8 cellular contexts compared by ENCODE assay signal in genomic region chr2:200306969-200307811, GRCh38. TPM values are rescaled to one million over a fixed set of nuclear protein-coding genes. Genes with fewer than 3 reads are reported as not detected.
A peak's percentile ranks its signal among the peaks of the same experiment; 100 is the strongest.
DNase-seq lines count a peak whose midpoint lies in the region; ATAC-seq and TF ChIP-seq lines count a peak whose summit lies in the region.

No MANE protein-coding gene starts in this region.

- no peaks in the 10 kb centered on the region for H3K9me2 ChIP-seq in HCT116 (ENCODE audit: insufficient read depth)

- peak overlapping the region; percentile 79 for H3K4me2 ChIP-seq in HCT116 (ENCODE audit: low read length)

- H3K27me3 Mint-ChIP-seq in naive thymus-derived CD4-positive, alpha-beta T cell: peaks cover 0 to 58% (median 21%) of the 10 kb centered on the region in 5 donors

- intact Hi-C loops in HCT116 (cut with micrococcal nuclease): loop anchor here (5.0 kb wide), 1 partner anchor 165 kb away; no protein-coding TSS in a partner anchor
- intact Hi-C loops in naive thymus-derived CD4-positive, alpha-beta T cell (cut with micrococcal nuclease): loop anchor here (1.0 to 10.0 kb wide), 9 partner anchors 68 to 398 kb away; partner anchors contain the start of gene SGO2 (in 1 of the 2)

- TF ChIP-seq CTCF in HCT116 (IDR thresholded peaks at IDR 0.05 in 2 of 3, conservative IDR thresholded peaks at IDR 0.05 in 1 of 3; ENCODE audit: borderline replicate concordance in 1 of 3, insufficient read depth in 1 of 3, low read depth in 2 of 3, low read length in 2 of 3): no peak
- no peak for TF ChIP-seq CTCF in NB4 (IDR thresholded peaks at IDR 0.05; ENCODE audit: low read depth, low read length)
- TF ChIP-seq CTCF in upper lobe of left lung (IDR thresholded peaks at IDR 0.05): no peak

- TF ChIP-seq EP300 in upper lobe of left lung (IDR thresholded peaks at IDR 0.05): no peak

- H3K79me2 ChIP-seq in HCT116 (ENCODE audit: insufficient read depth, low read length): peaks cover 51% of the 10 kb centered on the region

- WGBS in upper lobe of left lung, 2 donors: 1 to 2% methylated on average over 9 to 40 of the region's 128 CpGs

- H3K27ac ChIP-seq in HCT116 (ENCODE audit: low read depth, low read length) (peak overlapping the region; percentile 84), upper lobe of left lung (peak overlapping the region; percentile 92 to 95 (median 94))
- no peak overlapping the region for H3K27ac ChIP-seq in naive thymus-derived CD4-positive, alpha-beta T cell (ENCODE audit: low read depth, low read length)

- ATAC-seq in HCT116: peak; percentile 48
- ATAC-seq in esophagus mucosa: peak; percentile 64
- ATAC-seq in naive thymus-derived CD4-positive, alpha-beta T cell: peak; percentile 54
- ATAC-seq in upper lobe of left lung (ENCODE audit: low FRiP score in 2 of 2): peak; percentile 74 to 77

- DNase-seq in NCI-H748 (lab: John Stamatoyannopoulos, UW; ENCODE audit: unreplicated experiment) (peak; percentile 75), NCI-H748 treated with DMSO at 0.1 percent for 48 hours (lab: John Stamatoyannopoulos, UW) (no peak), HCT116 (ENCODE audit: low read depth, low spot score) (no peak), NB4 (ENCODE audit: low read depth) (peak; percentile 61), upper lobe of left lung (peak; percentile 33 to 91)
- DNase-seq in activated T-cell treated with anti-CD3 and anti-CD28 coated beads, Interleukin-2, amount 50 U/mL, for 1 hour: peak; percentile 35
- DNase-seq in naive thymus-derived CD4-positive, alpha-beta T cell: peak in 8 of 9 donors; percentile 9 to 67 (median 14)

- H3K27me3 ChIP-seq in HCT116 (ENCODE audit: insufficient read depth, low read length) (no peaks in the 10 kb centered on the region), upper lobe of left lung (no peaks in the 10 kb centered on the region)
- no peaks in the 10 kb centered on the region for H3K27me3 ChIP-seq in naive thymus-derived CD4-positive, alpha-beta T cell (ENCODE audit: control insufficient read depth in 2 of 2, insufficient read depth in 2 of 2, low read length in 2 of 2)

- H4K20me1 ChIP-seq in HCT116 (ENCODE audit: insufficient read depth): no peaks in the 10 kb centered on the region

- TF ChIP-seq POLR2A in HCT116 (IDR thresholded peaks at IDR 0.05; ENCODE audit: borderline replicate concordance, extremely low read depth, insufficient read depth, insufficient read length): no peak
- TF ChIP-seq POLR2A in NB4 (IDR thresholded peaks at IDR 0.05; ENCODE audit: extremely low read depth, insufficient read length): no peak
- TF ChIP-seq POLR2A in upper lobe of left lung (IDR thresholded peaks at IDR 0.05): peak in 2 of 4 donors; percentile 36 to 38

- no TSS peak for BruUV-seq in HCT116 (replicated peaks; lab: Mats Ljungman, UMichigan)

- RAD21 ChIA-PET in HCT116 (lab: Charles Lee; ENCODE audit: low non-redundant PET in 1 of 2, low total read pairs in 2 of 2, uncharacterized antibody in 2 of 2, unreplicated experiment in 2 of 2): interaction anchor here in 1 of 2 experiments (1.3 kb wide), 1 partner anchor 101 kb away, joined by 5 read pairs; no protein-coding TSS in a partner anchor

- peak overlapping the region; percentile 79 to 92 (median 86) for H3K4me3 Mint-ChIP-seq in naive thymus-derived CD4-positive, alpha-beta T cell

- no peak overlapping the region for H2AFZ ChIP-seq in HCT116 (ENCODE audit: low read depth, low read length, poor library complexity, severe bottlenecking)

- peaks cover 0 to 13% (median 0%) of the 10 kb centered on the region in 5 donors for H3K36me3 Mint-ChIP-seq in naive thymus-derived CD4-positive, alpha-beta T cell

- peak overlapping the region; percentile 76 for H3K9ac ChIP-seq in HCT116 (ENCODE audit: low read length)

- no peak for TF ChIP-seq RAD21 in HCT116 (IDR thresholded peaks at IDR 0.05; ENCODE audit: low read depth)

- peaks cover 7 to 32% (median 11%) of the 10 kb centered on the region in 7 donors for H3K4me1 Mint-ChIP-seq in naive thymus-derived CD4-positive, alpha-beta T cell

- CTCF ChIA-PET in HCT116 (lab: Charles Lee): no interaction called here
- CTCF ChIA-PET in naive thymus-derived CD4-positive, alpha-beta T cell (lab: Charles Lee): no interaction called here

- H3K36me3 ChIP-seq in HCT116 (ENCODE audit: control insufficient read depth in 1 of 2, insufficient read depth in 2 of 2, low read length in 2 of 2) (no peaks in the 10 kb centered on the region), upper lobe of left lung (no peaks in the 10 kb centered on the region)
- H3K36me3 ChIP-seq in naive thymus-derived CD4-positive, alpha-beta T cell (ENCODE audit: control insufficient read depth in 2 of 3, insufficient read depth in 3 of 3, low read length in 3 of 3): no peaks in the 10 kb centered on the region

- peaks cover 0 to 3% (median 0%) of the 10 kb centered on the region in 11 donors for H3K9me3 Mint-ChIP-seq in naive thymus-derived CD4-positive, alpha-beta T cell

- peak overlapping the region in 4 of 9 donors; percentile 45 to 66 (median 56) for H3K27ac Mint-ChIP-seq in naive thymus-derived CD4-positive, alpha-beta T cell

- POLR2A ChIA-PET in HCT116 (lab: Charles Lee): interaction anchor here (1.7 kb wide), 1 partner anchor 99 kb away, joined by 6 read pairs; no protein-coding TSS in a partner anchor
- POLR2A ChIA-PET in naive thymus-derived CD4-positive, alpha-beta T cell (lab: Charles Lee): interaction anchor here (0.9 kb wide), 1 partner anchor 160 kb away, joined by 3 read pairs; no protein-coding TSS in a partner anchor

- H3K9me3 ChIP-seq in HCT116 (ENCODE audit: control insufficient read depth in 1 of 2, insufficient read depth in 1 of 2, low read depth in 1 of 2, low read length in 2 of 2) (no peaks in the 10 kb centered on the region), upper lobe of left lung (no peaks in the 10 kb centered on the region)
- no peaks in the 10 kb centered on the region for H3K9me3 ChIP-seq in naive thymus-derived CD4-positive, alpha-beta T cell (ENCODE audit: control insufficient read depth in 2 of 3, low read length in 3 of 3)

- H3K4me3 ChIP-seq in HCT116 (replicated peaks in 1 of 2; ENCODE audit: low read depth in 1 of 2, low read length in 2 of 2) (peak overlapping the region; percentile 63 to 64), NB4 (ENCODE audit: low read depth, low read length) (no peak overlapping the region), upper lobe of left lung (peak overlapping the region; percentile 45 to 96 (median 78))
- H3K4me3 ChIP-seq in naive thymus-derived CD4-positive, alpha-beta T cell (ENCODE audit: low read length): peak overlapping the region; percentile 63

- H3K4me1 ChIP-seq in HCT116 (ENCODE audit: control insufficient read depth in 1 of 2, insufficient read depth in 2 of 2, low read length in 2 of 2) (peaks cover 37 to 69% of the 10 kb centered on the region in 2 experiments), upper lobe of left lung (peaks cover 12 to 46% (median 18%) of the 10 kb centered on the region in 4 donors)
- H3K4me1 ChIP-seq in naive thymus-derived CD4-positive, alpha-beta T cell (ENCODE audit: control insufficient read depth in 2 of 2, insufficient read depth in 2 of 2, low read length in 2 of 2): peaks cover 0 to 4% of the 10 kb centered on the region in 2 donors

TF ChIP-seq in HCT116, 20 proteins besides CTCF, POLR2A, EP300 and RAD21:
- no peak for TF ChIP-seq JUND (IDR thresholded peaks at IDR 0.05)
- no peak; the same call in 1 of the 2 replicates for TF ChIP-seq POLR2AphosphoS5 (IDR thresholded peaks at IDR 0.05; ENCODE audit: low read depth, low read length)
- no peak for TF ChIP-seq EZH2phosphoT487 (IDR thresholded peaks at IDR 0.05; ENCODE audit: borderline replicate concordance)
- TF ChIP-seq YY1 (IDR thresholded peaks at IDR 0.05; ENCODE audit: extremely low read depth, insufficient replicate concordance, low read depth, low read length): no peak
- TF ChIP-seq SRF (IDR thresholded peaks at IDR 0.05; ENCODE audit: low read depth): no peak
- peak; percentile 90 for TF ChIP-seq ZFX (IDR thresholded peaks at IDR 0.05)
- no peak for TF ChIP-seq ZNF274 (IDR thresholded peaks at IDR 0.05; ENCODE audit: low read depth, low read length)
- no peak for TF ChIP-seq ZBTB33 (IDR thresholded peaks at IDR 0.05; ENCODE audit: extremely low read depth, insufficient replicate concordance, low read length)
- TF ChIP-seq CEBPB (IDR thresholded peaks at IDR 0.05; ENCODE audit: low read depth): no peak
- peak; percentile 42; the same call in 1 of the 2 replicates for TF ChIP-seq EGR1 (IDR thresholded peaks at IDR 0.05; ENCODE audit: low read depth)

RNA-seq across cellular contexts. Expression of gene SPATS2L, which starts 0.7 kb away (rescaled TPM):
- total RNA-seq in HCT116 (2021; ENCODE audit: unreplicated experiment) (87.1 TPM), esophagus mucosa (51.0 TPM), upper lobe of left lung (100 to 1,000 TPM in 2 of 6 donors, 10 to 100 TPM in 4; 57.6 to 127 (median 80.4) TPM)
- 48.4 and 65.7 TPM in 2 replicates for polyA plus RNA-seq in HCT116 (2012)
- total RNA-seq in naive thymus-derived CD4-positive, alpha-beta T cell: 10 to 100 TPM in 1 of 5 experiments, 1 to 10 TPM in 4; 2.3 to 51.9 (median 3.5) TPM
- 1 to 10 TPM; 1.1 to 1.2 TPM for polyA plus RNA-seq in naive thymus-derived CD4-positive, alpha-beta T cell

Comparison
In these comparisons a context has a peak if more than half of its experiments do, and no peak if none do; other contexts are left out.
1. DNase-seq: peak in NCI-H748 (single experiment), NB4 (single experiment), activated T-cell treated with anti-CD3 and anti-CD28 coated beads, Interleukin-2, amount 50 U/mL, for 1 hour (single experiment), naive thymus-derived CD4-positive, alpha-beta T cell (8 of 9) and upper lobe of left lung (2 of 2); none in NCI-H748 treated with DMSO at 0.1 percent for 48 hours (single experiment) and HCT116 (single experiment).
2. Peak in every context shown above with its lines, with median percentiles within 50 percentile points of each other: ATAC-seq.